In genomic region chr15:85597155-85597815, GRCh38 we compare ENCODE assay signal across 13 cellular contexts.
DNase-seq lines count a peak whose midpoint lies in the region; ATAC-seq, FAIRE-seq and TF ChIP-seq lines count a peak whose summit lies in the region.
"Had no signal": no experiment of that assay in that cellular context is flagged by ENCODE, and none has a peak within 500 bp of the region (broad histone marks: within the 10 kb centered on the region; RNA-seq: fewer than 3 reads in every experiment).

No MANE protein-coding gene starts in this region.

- H3K4me3 ChIP-seq in endodermal cell (ENCODE audit: low read length) = no peak overlapping the region
- no peak overlapping the region for H3K4me3 ChIP-seq in psoas muscle
- H3K4me3 ChIP-seq in kidney (ENCODE audit: low read length in 2 of 2) = no peak overlapping the region
- H3K4me3 ChIP-seq in hepatocyte = no peak overlapping the region

- H3K27me3 ChIP-seq in endodermal cell (ENCODE audit: control insufficient read depth, insufficient read depth, low read length, poor library complexity, severe bottlenecking) = no peaks in the 10 kb centered on the region
- no peaks in the 10 kb centered on the region for H3K27me3 ChIP-seq in psoas muscle (ENCODE audit: insufficient read depth in 3 of 3, low read length in 2 of 3)
- no peaks in the 10 kb centered on the region for H3K27me3 ChIP-seq in hepatocyte

- peaks cover 9% of the 10 kb centered on the region for H3K4me1 ChIP-seq in endodermal cell (ENCODE audit: control insufficient read depth, insufficient read depth, low read length)
- H3K4me1 ChIP-seq in psoas muscle = peaks cover 34% of the 10 kb centered on the region
- H3K4me1 ChIP-seq in kidney (ENCODE audit: control insufficient read depth in 1 of 2, insufficient read depth in 1 of 2, low read depth in 1 of 2, low read length in 2 of 2) = peaks cover 4 to 7% of the 10 kb centered on the region in 2 donors
- H3K4me1 ChIP-seq in hepatocyte (ENCODE audit: insufficient read depth) = no peaks in the 10 kb centered on the region

- H3K4me2 ChIP-seq in hepatocyte = no peak overlapping the region

- no peaks in the 10 kb centered on the region for H3K9me3 Mint-ChIP-seq in activated naive CD4-positive, alpha-beta T cell treated with anti-CD3 and anti-CD28 coated beads for 36 hours
- H3K9me3 Mint-ChIP-seq in T-cell (no peaks in the 10 kb centered on the region), endodermal cell (no peaks in the 10 kb centered on the region)

- intact Hi-C loops in activated naive CD4-positive, alpha-beta T cell treated with anti-CD3 and anti-CD28 coated beads for 36 hours (cut with micrococcal nuclease) = loop anchor here (1.0 to 5.0 kb wide), 2 partner anchors 22 to 55 kb away; no protein-coding TSS in a partner anchor
- intact Hi-C loops in psoas muscle (cut with DNase I) (no loop called here), kidney (cut with DNase I) (no loop called here)

- H3K79me2 ChIP-seq in hepatocyte = peaks cover 69% of the 10 kb centered on the region

- POLR2A ChIA-PET in T-cell (lab: Charles Lee) = interaction anchor here in 1 of 2 donors (0.8 to 1.2 kb wide), 3 partner anchors 8 to 93 kb away, joined by 3 to 5 read pairs (median 4); no protein-coding TSS in a partner anchor

- peaks cover 71% of the 10 kb centered on the region for H3K36me3 ChIP-seq in endodermal cell (ENCODE audit: control insufficient read depth, insufficient read depth, low read length)
- no peaks in the 10 kb centered on the region for H3K36me3 ChIP-seq in psoas muscle (ENCODE audit: insufficient read depth in 1 of 2, low read depth in 1 of 2)
- no peaks in the 10 kb centered on the region for H3K36me3 ChIP-seq in kidney (ENCODE audit: control insufficient read depth in 1 of 2, insufficient read depth in 2 of 2, low read length in 2 of 2)
- H3K36me3 ChIP-seq in hepatocyte (replicated peaks; ENCODE audit: insufficient read depth, low read depth) = no peaks in the 10 kb centered on the region

- WGBS in endodermal cell (ENCODE audit: insufficient coverage in 1 of 2, insufficient read length in 1 of 2), 2 experiments = 91% methylated on average over 2 of the region's 2 CpGs; no CpG with 5 or more reads in 1 of the 2 experiments
- 83 to 93% (median 86%) methylated on average over 2 of the region's 2 CpGs for WGBS in psoas muscle, 3 donors
- 34% methylated on average over 2 of the region's 2 CpGs for WGBS in hepatocyte (ENCODE audit: low lambda C conversion rate, missing lambda C conversion rate)

- H4K20me1 ChIP-seq in hepatocyte (ENCODE audit: insufficient read depth, poor library complexity, severe bottlenecking) = no peaks in the 10 kb centered on the region

- H2AFZ ChIP-seq in hepatocyte = no peak overlapping the region

- no peak for FAIRE-seq in HTR-8/SVneo (lab: Jason Lieb, UNC)
- no peak for FAIRE-seq in kidney (lab: Jason Lieb, UNC)
- FAIRE-seq: H54 had no signal

- no peaks in the 10 kb centered on the region for H3K9me3 ChIP-seq in endodermal cell (ENCODE audit: control insufficient read depth, low read length)
- H3K9me3 ChIP-seq in psoas muscle = no peaks in the 10 kb centered on the region
- H3K9me3 ChIP-seq in kidney (ENCODE audit: control insufficient read depth in 1 of 2, low read length in 2 of 2) = no peaks in the 10 kb centered on the region
- H3K9me3 ChIP-seq in hepatocyte (ENCODE audit: low read depth) = no peaks in the 10 kb centered on the region

- H3K9me2 ChIP-seq in hepatocyte (replicated peaks; ENCODE audit: insufficient read depth) = no peaks in the 10 kb centered on the region

- H3K9ac ChIP-seq in endodermal cell (ENCODE audit: extremely low read depth, low read length, poor library complexity, severe bottlenecking) (no peak overlapping the region), kidney (ENCODE audit: low read length in 2 of 2) (no peak overlapping the region)

- no peaks in the 10 kb centered on the region for H3K27me3 Mint-ChIP-seq in activated naive CD4-positive, alpha-beta T cell treated with anti-CD3 and anti-CD28 coated beads for 36 hours (ENCODE audit: low read depth)
- H3K27me3 Mint-ChIP-seq in T-cell (no peaks in the 10 kb centered on the region), endodermal cell (ENCODE audit: insufficient read depth) (no peaks in the 10 kb centered on the region)

- no peak overlapping the region for H3K4me3 Mint-ChIP-seq in activated naive CD4-positive, alpha-beta T cell treated with anti-CD3 and anti-CD28 coated beads for 36 hours
- H3K4me3 Mint-ChIP-seq in T-cell = peak overlapping the region in 2 of 3 donors; percentile 21 to 50
- H3K4me3 Mint-ChIP-seq in endodermal cell = no peak overlapping the region

- peak; percentile 55 for DNase-seq in activated naive CD4-positive, alpha-beta T cell treated with anti-CD3 and anti-CD28 coated beads for 36 hours
- no peak for DNase-seq in activated naive CD4-positive, alpha-beta T cell (lab: John Stamatoyannopoulos, UW)
- DNase-seq in T-cell = peak in 5 of 34 experiments; percentile 16 to 28 (median 20)
- no peak for DNase-seq in endodermal cell
- no peak for DNase-seq in psoas muscle
- DNase-seq in HTR-8/SVneo (ENCODE audit: insufficient read length, low spot score) = no peak
- DNase-seq in kidney = no peak
- DNase-seq in hepatocyte (ENCODE audit: low spot score) = no peak
- DNase-seq: NCI-H1436 treated with DMSO at 0.1 percent for 48 hours, NCI-H748 treated with DMSO at 0.1 percent for 48 hours, nucleus accumbens had no signal

- ATAC-seq in T-cell (replicated peaks in 1 of 4) (peak; percentile 89 to 98 (median 92)), psoas muscle (peak in 3 of 4 donors; percentile 31 to 42 (median 35))
- ATAC-seq: SK-N-SH treated with all-trans-retinoic acid at 6 μM for 48 hours had no signal

- H3K36me3 Mint-ChIP-seq in activated naive CD4-positive, alpha-beta T cell treated with anti-CD3 and anti-CD28 coated beads for 36 hours (ENCODE audit: low read depth) = peaks cover 6% of the 10 kb centered on the region
- H3K36me3 Mint-ChIP-seq in T-cell (peaks cover 29% of the 10 kb centered on the region), endodermal cell (ENCODE audit: low read depth) (peaks cover 22% of the 10 kb centered on the region)

- peaks cover 37% of the 10 kb centered on the region for H3K4me1 Mint-ChIP-seq in activated naive CD4-positive, alpha-beta T cell treated with anti-CD3 and anti-CD28 coated beads for 36 hours (ENCODE audit: low read depth)
- H3K4me1 Mint-ChIP-seq in T-cell (peaks cover 47 to 56% (median 55%) of the 10 kb centered on the region in 3 donors), endodermal cell (peaks cover 9% of the 10 kb centered on the region)

- CTCF ChIA-PET in activated naive CD4-positive, alpha-beta T cell treated with anti-CD3 and anti-CD28 coated beads for 36 hours (lab: Charles Lee) = interaction anchor here (0.6 to 1.1 kb wide), 2 partner anchors 16 to 133 kb away, joined by 3 read pairs; no protein-coding TSS in a partner anchor
- CTCF ChIA-PET in T-cell (lab: Charles Lee) = interaction anchor here in 1 of 2 donors (0.8 to 1.2 kb wide), 2 partner anchors 15 to 22 kb away, joined by 3 read pairs; no protein-coding TSS in a partner anchor

- H3K27ac Mint-ChIP-seq in activated naive CD4-positive, alpha-beta T cell treated with anti-CD3 and anti-CD28 coated beads for 36 hours = no peak overlapping the region
- peak overlapping the region; percentile 81 to 92 for H3K27ac Mint-ChIP-seq in T-cell
- peak overlapping the region; percentile 62 for H3K27ac Mint-ChIP-seq in endodermal cell

- H3K27ac ChIP-seq in endodermal cell (ENCODE audit: low read depth, low read length) = peak overlapping the region; percentile 14
- H3K27ac ChIP-seq in psoas muscle = peak overlapping the region; percentile 42
- no peak overlapping the region for H3K27ac ChIP-seq in kidney (ENCODE audit: low read depth in 2 of 2, low read length in 2 of 2)
- H3K27ac ChIP-seq in hepatocyte = no peak overlapping the region

- TF ChIP-seq CTCF in endodermal cell (conservative IDR thresholded peaks at IDR 0.05) (no peak), psoas muscle (IDR thresholded peaks at IDR 0.05) (no peak), kidney (IDR thresholded peaks at IDR 0.05; ENCODE audit: borderline replicate concordance, extremely low read depth, insufficient read depth) (no peak), hepatocyte (IDR thresholded peaks at IDR 0.05; ENCODE audit: poor library complexity) (no peak)

Comparison
In these comparisons a context has a peak if more than half of its experiments do, and no peak if none do; other contexts are left out.
1. H3K4me3 Mint-ChIP-seq: peak in T-cell (2 of 3); none in activated naive CD4-positive, alpha-beta T cell treated with anti-CD3 and anti-CD28 coated beads for 36 hours (single experiment) and endodermal cell (single experiment).
2. H3K27ac ChIP-seq: peak in endodermal cell (single experiment) and psoas muscle (single experiment); none in kidney (0 of 2) and hepatocyte (single experiment).